8 cellular contexts compared by ENCODE assay signal in the genomic region with DNA sequence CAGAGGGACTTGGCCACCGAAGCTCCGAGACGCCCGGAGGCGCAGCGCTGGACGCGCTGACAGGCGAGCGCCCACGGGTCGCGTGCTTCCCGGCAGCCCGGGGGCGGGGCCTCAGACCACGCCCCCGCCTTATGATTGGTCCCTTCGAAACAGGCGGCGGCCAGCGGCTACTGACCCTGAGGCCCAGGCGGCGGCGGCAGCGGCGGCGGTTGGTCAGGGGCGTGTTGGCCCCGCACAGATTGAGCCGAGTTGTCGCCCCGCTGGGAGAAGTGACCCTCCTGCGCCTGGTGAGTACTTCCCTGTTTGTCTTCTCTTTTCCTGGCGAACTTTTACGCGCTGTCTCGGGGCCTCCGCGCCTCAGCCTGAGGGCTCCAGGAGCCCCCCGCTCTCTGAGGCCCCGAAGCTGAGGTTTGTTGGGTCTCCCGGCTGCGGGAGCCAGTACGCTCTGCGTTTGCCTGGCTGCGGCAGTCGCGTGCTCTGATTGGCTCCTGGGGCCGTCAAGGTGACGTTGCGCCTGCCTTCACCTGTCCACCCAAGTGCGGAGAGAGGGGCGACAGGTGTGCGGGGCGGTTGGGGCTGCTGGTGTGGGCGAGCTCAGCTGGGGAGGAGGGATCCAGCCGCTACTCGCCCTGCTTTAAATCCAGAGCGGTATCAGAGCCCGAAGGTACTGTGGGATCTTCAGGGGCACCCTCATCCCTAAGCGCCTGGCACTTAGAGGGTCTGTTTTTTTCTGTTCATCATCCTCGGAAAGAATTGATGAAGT. TPM values are rescaled to one million over a fixed set of nuclear protein-coding genes. Genes with fewer than 3 reads are reported as not detected.
A peak's percentile ranks its signal among the peaks of the same experiment; 100 is the strongest.
DNase-seq lines count a peak whose midpoint lies in the region; ATAC-seq and TF ChIP-seq lines count a peak whose summit lies in the region.

TSS of gene GAS2L3 (plus strand) at position 186 of the 763 bp plus-strand sequence. CDS start 21,221 bp downstream, outside the sequence.

- H3K36me3 ChIP-seq in CD4-positive, CD25-positive, alpha-beta regulatory T cell (ENCODE audit: control insufficient read depth, insufficient read depth, low read length), result no peaks in the 10 kb centered on the region
- H3K36me3 ChIP-seq in mesodermal cell (ENCODE audit: control insufficient read depth, insufficient read depth, low read length), result no peaks in the 10 kb centered on the region

- peaks cover 12% of the 10 kb centered on the region for H3K4me1 ChIP-seq in CD4-positive, CD25-positive, alpha-beta regulatory T cell (ENCODE audit: control insufficient read depth, insufficient read depth, low read length, poor library complexity, severe bottlenecking)
- peaks cover 3% of the 10 kb centered on the region for H3K4me1 ChIP-seq in mesodermal cell (ENCODE audit: control insufficient read depth, insufficient read depth, low read length, poor library complexity, severe bottlenecking)

- H3K27me3 ChIP-seq in CD4-positive, CD25-positive, alpha-beta regulatory T cell (ENCODE audit: control insufficient read depth, insufficient read depth, low read length), result peaks cover 9% of the 10 kb centered on the region

- H3K27me3 Mint-ChIP-seq in CD4-positive, CD25-positive, alpha-beta regulatory T cell, result peaks cover 31% of the 10 kb centered on the region

- H3K9me3 Mint-ChIP-seq in CD4-positive, CD25-positive, alpha-beta regulatory T cell, result peaks cover 0 to 2% (median 0%) of the 10 kb centered on the region in 7 donors

- H3K27ac ChIP-seq in CD4-positive, CD25-positive, alpha-beta regulatory T cell (ENCODE audit: insufficient read depth, low read length, poor library complexity, severe bottlenecking), result no peak within 1 kb of the TSS
- peak within 1 kb of the TSS; percentile 41 for H3K27ac ChIP-seq in mesodermal cell (ENCODE audit: low read depth, low read length, severe bottlenecking)

- H3K4me3 Mint-ChIP-seq in CD4-positive, CD25-positive, alpha-beta regulatory T cell, result peak within 1 kb of the TSS; percentile 76 to 95 (median 88)

- no peak for TF ChIP-seq CTCF in epithelial cell of esophagus (IDR thresholded peaks at IDR 0.05; ENCODE audit: insufficient read depth, low read depth, low read length, missing control alignments)

- H3K9me3 ChIP-seq in CD4-positive, CD25-positive, alpha-beta regulatory T cell (ENCODE audit: control insufficient read depth in 2 of 2, low read length in 2 of 2), result no peaks in the 10 kb centered on the region
- H3K9me3 ChIP-seq in mesodermal cell (ENCODE audit: control insufficient read depth, low read length), result no peaks in the 10 kb centered on the region

- WGBS in mesodermal cell (ENCODE audit: insufficient coverage in 2 of 2), 2 experiments, result 0 to 1% methylated on average over 31 to 58 of the region's 63 CpGs

- H3K27ac Mint-ChIP-seq in CD4-positive, CD25-positive, alpha-beta regulatory T cell, result peak within 1 kb of the TSS in 2 of 3 donors; percentile 40 to 63

- H3K4me1 Mint-ChIP-seq in CD4-positive, CD25-positive, alpha-beta regulatory T cell, result peaks cover 0 to 19% (median 10%) of the 10 kb centered on the region in 4 donors

- no peaks in the 10 kb centered on the region for H3K36me3 Mint-ChIP-seq in CD4-positive, CD25-positive, alpha-beta regulatory T cell

- ATAC-seq in CD4-positive, CD25-positive, alpha-beta regulatory T cell (ENCODE audit: low read depth in 2 of 2), result peak; percentile 71 to 73
- ATAC-seq in GM19351 (IDR thresholded peaks at IDR 0.05; ENCODE audit: unreplicated experiment) (peak; percentile 93), HG03442 (IDR thresholded peaks at IDR 0.05; ENCODE audit: unreplicated experiment) (peak; percentile 95)

- H3K4me3 ChIP-seq in CD4-positive, CD25-positive, alpha-beta regulatory T cell (ENCODE audit: low read depth, low read length), result peak within 1 kb of the TSS; percentile 53
- H3K4me3 ChIP-seq in epithelial cell of esophagus (ENCODE audit: low read length) (peak within 1 kb of the TSS; percentile 74), mesodermal cell (ENCODE audit: extremely low read depth, insufficient read depth, low read length, poor library complexity, severe bottlenecking) (peak within 1 kb of the TSS; percentile 69)

- peak; percentile 33 to 59 (median 34) for DNase-seq in CD4-positive, CD25-positive, alpha-beta regulatory T cell
- DNase-seq in NCI-H748 (lab: John Stamatoyannopoulos, UW; ENCODE audit: unreplicated experiment) (peak; percentile 94), epithelial cell of esophagus (ENCODE audit: low read depth) (peak; percentile 84)
- peak; percentile 40 for DNase-seq in activated CD8-positive, alpha-beta memory T cell treated with anti-CD3 and anti-CD28 coated beads, Interleukin-2, amount 50 U/mL, for 4 hours
- peak; percentile 0 for DNase-seq in stimulated activated CD8-positive, alpha-beta memory T cell treated with anti-CD3 and anti-CD28 coated beads, Interleukin-15, amount 100 ng/mL, for 1 hour (ENCODE audit: low read depth)

RNA-seq across cellular contexts. Expression of gene GAS2L3, which starts in this region (rescaled TPM):
- total RNA-seq in CD4-positive, CD25-positive, alpha-beta regulatory T cell, result 0.12 TPM
- polyA plus RNA-seq in CD4-positive, CD25-positive, alpha-beta regulatory T cell, result not detected
- 13.7 TPM for polyA plus RNA-seq in mesodermal cell (2013, experiment 1 of 2)
- 18.7 TPM for polyA plus RNA-seq in mesodermal cell (2013, experiment 2 of 2)

Comparison
In these comparisons a context has a peak if more than half of its experiments do, and no peak if none do; other contexts are left out.
1. Peak in DNase-seq, ATAC-seq and H3K4me3 ChIP-seq in CD4-positive, CD25-positive, alpha-beta regulatory T cell; RNA of the gene not detected or under 1 TPM.
2. DNase-seq: peak in every context shown above with its lines; median percentile 94 in NCI-H748; 84 in epithelial cell of esophagus; 40 in activated CD8-positive, alpha-beta memory T cell treated with anti-CD3 and anti-CD28 coated beads, Interleukin-2, amount 50 U/mL, for 4 hours; 34 in CD4-positive, CD25-positive, alpha-beta regulatory T cell; 0 in stimulated activated CD8-positive, alpha-beta memory T cell treated with anti-CD3 and anti-CD28 coated beads, Interleukin-15, amount 100 ng/mL, for 1 hour.